11 cellular contexts compared by ENCODE assay signal in genomic region chr9:92108122-92108521, GRCh38.
"Had no signal": no experiment of that assay in that cellular context is flagged by ENCODE, and none has a peak within 500 bp of the region (broad histone marks: within the 10 kb centered on the region; RNA-seq: fewer than 3 reads in every experiment).

No MANE protein-coding gene starts in this region.

- DNase-seq: GM23248, GOT3, H7, H9, HCEC 1CT, HFFc6 had no signal

- ATAC-seq: GM23338, HCT116 had no signal

- H3K4me3 ChIP-seq: GM23248, GM23338, HAP-1 had no signal

- H3K27ac ChIP-seq: GM23248 had no signal

- FAIRE-seq: H1, H54 had no signal

- H2AFZ ChIP-seq: GM23248, GM23338 had no signal

- H3K9me3 ChIP-seq: HAP-1 had no signal

- H3K4me1 ChIP-seq: HAP-1 had no signal

- H3K27ac Mint-ChIP-seq: GM23338, H9, HFFc6 had no signal

- H3K9me3 Mint-ChIP-seq: HFFc6 had no signal

- H3K9ac ChIP-seq: GM23248 had no signal

- H3K4me2 ChIP-seq: GM23338 had no signal
